Comparison of ENCODE assay signal across 8 cellular contexts in the genomic region with DNA sequence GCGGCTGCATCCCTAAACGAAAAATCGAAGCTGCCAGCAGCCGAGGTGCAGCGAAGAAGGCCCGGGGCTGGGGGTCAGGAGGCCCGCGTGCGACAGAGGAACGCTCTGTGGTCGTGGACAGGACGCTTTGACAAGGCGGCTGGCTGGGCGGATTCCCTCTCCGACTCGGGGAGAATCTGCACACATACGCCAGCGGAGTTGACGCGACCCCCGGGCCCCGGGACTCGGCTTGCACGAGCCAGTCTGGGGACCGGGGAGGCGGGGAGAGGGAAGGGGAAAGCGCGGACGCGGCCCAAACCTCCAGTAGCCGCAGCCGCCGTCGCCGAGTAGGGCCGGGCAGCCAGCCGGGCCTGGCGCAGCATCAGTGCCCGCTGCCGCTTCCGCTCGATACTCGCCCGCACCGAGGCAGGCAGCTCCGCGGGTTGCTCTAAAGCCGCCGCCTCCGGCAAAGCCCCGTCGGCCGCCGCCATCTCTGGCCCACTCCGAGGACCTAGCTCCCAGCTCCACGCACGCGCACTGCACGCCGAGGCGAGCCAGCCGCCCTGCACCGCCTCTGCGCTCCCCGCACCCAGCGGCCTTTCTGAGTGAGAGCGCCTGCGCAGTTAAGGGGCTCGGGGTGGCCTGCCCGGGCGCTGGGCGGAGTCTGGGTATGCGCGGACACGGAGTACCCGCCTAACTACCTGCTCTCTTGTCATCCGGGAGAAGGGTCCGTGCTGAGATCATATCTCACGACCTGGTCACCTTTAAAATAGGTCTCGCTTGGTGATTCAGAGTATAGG. TPM values are rescaled to one million over a fixed set of nuclear protein-coding genes. Genes with fewer than 3 reads are reported as not detected.
DNase-seq lines count a peak whose midpoint lies in the region; FAIRE-seq and TF ChIP-seq lines count a peak whose summit lies in the region.

A gene (minus strand): TSS at position 518 of the 779 bp plus-strand sequence. CDS start 48 bp downstream, at position 470.

- H3F3A ChIP-seq in MM.1S (ENCODE audit: insufficient read depth, low read length) (peaks cover 13% of the 10 kb centered on the region), neural progenitor cell (ENCODE audit: low read depth) (peaks cover 8% of the 10 kb centered on the region)

- TF ChIP-seq CTCF in MM.1S (IDR thresholded peaks at IDR 0.05; ENCODE audit: low read length) (no peak), foreskin fibroblast (IDR thresholded peaks at IDR 0.05; ENCODE audit: low read depth, low read length) (no peak), neural progenitor cell (IDR thresholded peaks at IDR 0.05) (no peak)

- peaks cover 2% of the 10 kb centered on the region for H3K36me3 Mint-ChIP-seq in neural progenitor cell

- peak within 1 kb of the TSS; percentile 77 for H3K9ac ChIP-seq in MM.1S (ENCODE audit: low read length)
- peak within 1 kb of the TSS; percentile 49 for H3K9ac ChIP-seq in neural progenitor cell
- peak within 1 kb of the TSS; percentile 79 to 84 for H3K9ac ChIP-seq in stomach smooth muscle (ENCODE audit: low read length in 2 of 2)

- H3K4me3 ChIP-seq in HAP-1: peak within 1 kb of the TSS; percentile 81
- peak within 1 kb of the TSS; percentile 82 for H3K4me3 ChIP-seq in MM.1S (ENCODE audit: low read length)
- H3K4me3 ChIP-seq in foreskin fibroblast (ENCODE audit: low read depth in 1 of 2, low read length in 2 of 2): peak within 1 kb of the TSS; percentile 68 to 79
- H3K4me3 ChIP-seq in neural progenitor cell: peak within 1 kb of the TSS; percentile 86
- peak within 1 kb of the TSS; percentile 56 to 85 for H3K4me3 ChIP-seq in stomach smooth muscle (ENCODE audit: low read length in 2 of 2)

- peaks cover 31% of the 10 kb centered on the region for H3K4me1 Mint-ChIP-seq in neural progenitor cell

- H3K27ac ChIP-seq in MM.1S (ENCODE audit: low read length) (peak within 1 kb of the TSS; percentile 66; the same call in 1 of the 2 replicates), neural progenitor cell (no peak within 1 kb of the TSS), stomach smooth muscle (ENCODE audit: low read length) (peak within 1 kb of the TSS; percentile 89)

- H3K27ac Mint-ChIP-seq in neural progenitor cell: peak within 1 kb of the TSS; percentile 53

- H3K36me3 ChIP-seq in HAP-1 (replicated peaks) (peaks cover 3% of the 10 kb centered on the region), MM.1S (replicated peaks; ENCODE audit: insufficient read depth, low read length) (no peaks in the 10 kb centered on the region), neural progenitor cell (no peaks in the 10 kb centered on the region), stomach smooth muscle (ENCODE audit: control insufficient read depth in 2 of 2, insufficient read depth in 2 of 2, low read length in 2 of 2) (no peaks in the 10 kb centered on the region)

- H4K20me1 ChIP-seq in MM.1S (ENCODE audit: insufficient read depth, low read length) (no peaks in the 10 kb centered on the region), neural progenitor cell (ENCODE audit: low read depth) (peaks cover 14% of the 10 kb centered on the region)

- no peaks in the 10 kb centered on the region for H3K9me3 ChIP-seq in HAP-1
- no peaks in the 10 kb centered on the region for H3K9me3 ChIP-seq in MM.1S (replicated peaks; ENCODE audit: insufficient read depth, low read length)
- no peaks in the 10 kb centered on the region for H3K9me3 ChIP-seq in neural progenitor cell (ENCODE audit: low read depth)
- H3K9me3 ChIP-seq in stomach smooth muscle (ENCODE audit: control insufficient read depth in 2 of 2, low read length in 2 of 2): no peaks in the 10 kb centered on the region

- H3K4me3 Mint-ChIP-seq in neural progenitor cell: peak within 1 kb of the TSS; percentile 96

- H3K9me3 Mint-ChIP-seq in neural progenitor cell: no peaks in the 10 kb centered on the region

- H3K27me3 Mint-ChIP-seq in neural progenitor cell (ENCODE audit: insufficient read depth, low read depth): no peaks in the 10 kb centered on the region

- no peaks in the 10 kb centered on the region for H3K27me3 ChIP-seq in HAP-1 (ENCODE audit: low read depth)
- H3K27me3 ChIP-seq in MM.1S (replicated peaks; ENCODE audit: insufficient read depth, low read length): no peaks in the 10 kb centered on the region
- H3K27me3 ChIP-seq in neural progenitor cell: peaks cover 23% of the 10 kb centered on the region
- no peaks in the 10 kb centered on the region for H3K27me3 ChIP-seq in stomach smooth muscle (ENCODE audit: control insufficient read depth in 1 of 2, insufficient read depth in 2 of 2, low read length in 2 of 2)

- H3K79me2 ChIP-seq in MM.1S (ENCODE audit: low read length) (peaks cover 38% of the 10 kb centered on the region), neural progenitor cell (ENCODE audit: low read depth) (peaks cover 25% of the 10 kb centered on the region)

- in situ Hi-C loops in HAP-1 (cut with MboI; ENCODE audit: low sequenced_read_pairs): no loop called here

- H3K4me1 ChIP-seq in HAP-1 (peaks cover 31% of the 10 kb centered on the region), MM.1S (ENCODE audit: low read length) (peaks cover 22% of the 10 kb centered on the region), neural progenitor cell (peaks cover 10% of the 10 kb centered on the region), stomach smooth muscle (ENCODE audit: control insufficient read depth, insufficient read depth, low read length) (peaks cover 16% of the 10 kb centered on the region)

- H3K9me2 ChIP-seq in MM.1S (replicated peaks; ENCODE audit: insufficient read depth, low read length): no peaks in the 10 kb centered on the region

- peak; percentile 91 to 98 for DNase-seq in HAP-1 (ENCODE audit: low spot score in 2 of 2)
- DNase-seq in MM.1S: peak; percentile 98
- peak; percentile 94 for DNase-seq in SHP77 treated with DMSO at 0.1 percent for 48 hours (lab: John Stamatoyannopoulos, UW)
- DNase-seq in activated gamma-delta T cell treated with Interleukin-2 at 50 U/mL for 16 hours: peak; percentile 97
- DNase-seq in foreskin fibroblast: peak; percentile 91 to 98
- DNase-seq in neural progenitor cell (ENCODE audit: low spot score): peak; percentile 99

- peak within 1 kb of the TSS; percentile 88 for H3K4me2 ChIP-seq in MM.1S (ENCODE audit: low read depth, low read length)
- peak within 1 kb of the TSS; percentile 91 for H3K4me2 ChIP-seq in neural progenitor cell

- H2AFZ ChIP-seq in MM.1S (ENCODE audit: low read length): peak within 1 kb of the TSS; percentile 79
- H2AFZ ChIP-seq in neural progenitor cell (replicated peaks): peak within 1 kb of the TSS; percentile 94

- peak; percentile 51 for FAIRE-seq in G401.6 (lab: Jason Lieb, UNC)

RNA-seq across cellular contexts. Expression of the gene that starts here (rescaled TPM):
- total RNA-seq in neural progenitor cell (ENCODE audit: low replicate concordance): 6.4 and 9.2 TPM in 2 replicates
